In the genomic region with DNA sequence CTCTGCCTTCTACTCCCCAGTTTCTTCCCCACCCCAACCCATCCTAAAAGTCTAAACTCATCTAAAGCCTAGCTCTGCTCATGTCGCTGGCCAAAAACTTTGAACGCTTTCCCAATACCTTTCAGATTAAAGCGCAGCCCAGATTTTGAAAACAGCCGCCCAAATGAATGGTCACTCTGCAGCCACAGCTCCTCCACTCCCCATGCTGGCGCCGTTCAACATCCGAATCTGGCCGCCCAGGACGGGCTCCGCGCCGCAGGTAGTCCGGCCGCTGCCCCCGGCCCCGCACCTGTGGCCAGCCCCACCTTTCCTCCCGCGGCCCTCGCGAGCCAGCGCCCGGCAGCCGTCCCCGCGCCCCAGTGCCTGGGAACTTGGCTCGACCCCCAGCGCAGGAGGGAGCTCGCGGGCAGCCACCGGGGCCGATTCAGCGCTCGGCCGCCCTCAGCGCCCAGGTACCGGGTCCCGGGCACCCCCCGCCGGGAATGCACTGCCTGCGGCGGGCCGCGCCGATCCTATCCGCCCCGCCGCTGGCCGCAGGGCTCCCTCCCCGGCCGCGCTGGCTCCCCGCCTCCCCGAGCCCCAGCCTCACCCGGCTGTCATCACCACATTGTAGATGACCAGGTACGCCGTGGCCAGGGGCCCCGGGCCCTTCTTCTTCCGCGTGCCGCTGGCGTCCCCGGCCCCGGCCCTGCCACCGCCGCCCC, we compare ENCODE assay signal across 8 cellular contexts. TPM values are rescaled to one million over a fixed set of nuclear protein-coding genes. Genes with fewer than 3 reads are reported as not detected.
A peak's percentile ranks its signal among the peaks of the same experiment; 100 is the strongest.
DNase-seq lines count a peak whose midpoint lies in the region; ATAC-seq and TF ChIP-seq lines count a peak whose summit lies in the region.

No MANE protein-coding gene starts in this region.

- peak overlapping the region; percentile 89 for H3K4me2 ChIP-seq in BLaER1

- H4K20me1 ChIP-seq in BLaER1, result no peaks in the 10 kb centered on the region

- peaks cover 28% of the 10 kb centered on the region for H3K9me3 ChIP-seq in BLaER1
- H3K9me3 ChIP-seq in Panc1 (ENCODE audit: control insufficient read depth, insufficient read depth, low read depth, low read length), result no peaks in the 10 kb centered on the region; the same call in 1 of the 2 replicates
- H3K9me3 ChIP-seq in lung (ENCODE audit: control insufficient read depth in 2 of 2, insufficient read depth in 1 of 2, low read length in 1 of 2), result no peaks in the 10 kb centered on the region
- no peaks in the 10 kb centered on the region for H3K9me3 ChIP-seq in testis

- BruUV-seq in Panc1 (replicated peaks; lab: Mats Ljungman, UMichigan), result no TSS peak

- peak overlapping the region; percentile 83 for H3K9ac ChIP-seq in BLaER1

- no peak for TF ChIP-seq POLR2A in testis (IDR thresholded peaks at IDR 0.05)

- H3K4me1 ChIP-seq in BLaER1 (peaks cover 30% of the 10 kb centered on the region), Panc1 (ENCODE audit: control insufficient read depth, insufficient read depth, low read length) (peaks cover 28% of the 10 kb centered on the region), lung (ENCODE audit: control insufficient read depth in 2 of 2, insufficient read depth in 2 of 2, low read length in 2 of 2) (peaks cover 0 to 3% of the 10 kb centered on the region in 2 donors), testis (peaks cover 16% of the 10 kb centered on the region)

- no peaks in the 10 kb centered on the region for H3K27me3 ChIP-seq in BLaER1
- H3K27me3 ChIP-seq in Panc1 (ENCODE audit: control insufficient read depth, insufficient read depth, low read length), result no peaks in the 10 kb centered on the region
- H3K27me3 ChIP-seq in lung (ENCODE audit: control insufficient read depth, insufficient read depth), result no peaks in the 10 kb centered on the region
- H3K27me3 ChIP-seq in testis, result no peaks in the 10 kb centered on the region

- H3K36me3 ChIP-seq in BLaER1, result peaks cover 45% of the 10 kb centered on the region
- peaks cover 11% of the 10 kb centered on the region for H3K36me3 ChIP-seq in Panc1 (ENCODE audit: control insufficient read depth, insufficient read depth, low read length)
- peaks cover 0 to 5% of the 10 kb centered on the region in 2 donors for H3K36me3 ChIP-seq in lung (ENCODE audit: control insufficient read depth in 2 of 2, insufficient read depth in 2 of 2, low read length in 2 of 2)
- no peaks in the 10 kb centered on the region for H3K36me3 ChIP-seq in testis (ENCODE audit: low read depth, missing control alignments)

- 1% methylated on average over 58 to 65 of the region's 65 CpGs for WGBS in lung, 2 donors
- WGBS in testis, 2 donors, result 0 to 2% methylated on average over 14 to 55 of the region's 65 CpGs

- in situ Hi-C loops in Panc1 (cut with HindIII; ENCODE audit: low pct_unique_long_range_greater_than_20kb, low sequenced_read_pairs), result no loop called here

- TF ChIP-seq CTCF in Panc1 (IDR thresholded peaks at IDR 0.05), result peak; percentile 62
- peak; percentile 12 for TF ChIP-seq CTCF in coronary artery (IDR thresholded peaks at IDR 0.05)
- no peak for TF ChIP-seq CTCF in lung (IDR thresholded peaks at IDR 0.05; ENCODE audit: control extremely low read depth, extremely low read depth)
- TF ChIP-seq CTCF in testis (IDR thresholded peaks at IDR 0.05), result no peak

- CTCF ChIA-PET in Panc1 (lab: Charles Lee), result interaction anchor here (1.2 kb wide), 1 partner anchor 21 kb away, joined by 4 read pairs; no protein-coding TSS in a partner anchor

- DNase-seq in Panc1 (ENCODE audit: low read depth, low spot score) (no peak), coronary artery (ENCODE audit: low spot score) (peak; percentile 78), lung (ENCODE audit: low spot score) (no peak), testis (peak; percentile 67), LoVo (ENCODE audit: low spot score) (no peak)

- H3K4me3 ChIP-seq in BLaER1 (peak overlapping the region; percentile 92), Panc1 (ENCODE audit: low read depth in 2 of 2, low read length in 2 of 2) (peak overlapping the region; percentile 92 to 98), coronary artery (peak overlapping the region; percentile 100), lung (peak overlapping the region; percentile 87), testis (peak overlapping the region; percentile 90 to 95)

- intact Hi-C loops in Panc1 (cut with micrococcal nuclease; ENCODE audit: unreplicated experiment) (no loop called here), testis (cut with DNase I; ENCODE audit: low total_unique reads) (no loop called here)

- peak overlapping the region; percentile 88 for H3K27ac ChIP-seq in BLaER1
- peak overlapping the region; percentile 100 for H3K27ac ChIP-seq in Panc1 (ENCODE audit: low read length)
- H3K27ac ChIP-seq in coronary artery, result peak overlapping the region; percentile 82 to 98
- peak overlapping the region; percentile 80 to 82 for H3K27ac ChIP-seq in lung (ENCODE audit: low read depth in 1 of 2, low read length in 1 of 2)
- peak overlapping the region; percentile 95 to 96 for H3K27ac ChIP-seq in testis

- ATAC-seq in GM18519 (IDR thresholded peaks at IDR 0.05; ENCODE audit: low FRiP score, unreplicated experiment) (peak; percentile 24), HG03025 (IDR thresholded peaks at IDR 0.05; ENCODE audit: low FRiP score, unreplicated experiment) (peak; percentile 24), Panc1 (peak; percentile 64), lung (ENCODE audit: insufficient read depth, low FRiP score) (peak; percentile 41)

- POLR2A ChIA-PET in Panc1 (lab: Charles Lee), result interaction anchor here (0.6 to 0.7 kb wide), 2 partner anchors 38 to 83 kb away, joined by 3 read pairs; no protein-coding TSS in a partner anchor

RNA-seq across cellular contexts. Expression of gene HACD2, which starts 0.4 kb away (rescaled TPM):
- 58.6 TPM for total RNA-seq in Panc1 (2021; ENCODE audit: unreplicated experiment)
- 19.4 TPM for polyA plus RNA-seq in Panc1 (2012; ENCODE audit: insufficient read length)
- 10 to 100 TPM; 37.8 to 40.7 TPM for total RNA-seq in lung
- 10 to 100 TPM; 17.1 to 18.6 TPM for polyA plus RNA-seq in lung
- total RNA-seq in testis, result 10 to 100 TPM; 55.9 to 79.7 TPM
- 34.8 TPM for polyA plus RNA-seq in testis (ENCODE audit: insufficient read depth, low read depth, low replicate concordance)

Comparison
In these comparisons a context has a peak if more than half of its experiments do, and no peak if none do; other contexts are left out.
1. DNase-seq: peak in coronary artery (single experiment) and testis (single experiment); none in Panc1 (single experiment), lung (single experiment) and LoVo (single experiment).
2. CTCF ChIP-seq: peak in Panc1 (single experiment) and coronary artery (single experiment); none in lung (single experiment) and testis (0 of 3).
3. Peak in every context shown above with its lines, with median percentiles within 50 percentile points of each other: H3K27ac ChIP-seq, H3K4me3 ChIP-seq and ATAC-seq.